Comparison of ENCODE assay signal across 15 cellular contexts in genomic region chr6:89161326-89162046, GRCh38. TPM values are rescaled to one million over a fixed set of nuclear protein-coding genes. Genes with fewer than 3 reads are reported as not detected.
DNase-seq lines count a peak whose midpoint lies in the region; ATAC-seq and TF ChIP-seq lines count a peak whose summit lies in the region.
"Had no signal": no experiment of that assay in that cellular context is flagged by ENCODE, and none has a peak within 500 bp of the region (broad histone marks: within the 10 kb centered on the region; RNA-seq: fewer than 3 reads in every experiment).

No MANE protein-coding gene starts in this region.

- H3K27ac Mint-ChIP-seq in activated T-helper 17 cell treated with anti-CD3 and anti-CD28 coated beads, Interleukin-2, amount 50 U/mL, for 72 hours: no peak overlapping the region
- H3K27ac Mint-ChIP-seq in naive thymus-derived CD8-positive, alpha-beta T cell: peak overlapping the region in 3 of 10 donors; percentile 4 to 76 (median 28)
- H3K27ac Mint-ChIP-seq: activated T-helper 2 cell treated with anti-CD3 and anti-CD28 coated beads, Interferon-gamma antibody, Interleukin-2, Interleukin-4, amounts not matched to agents 10 μg/mL and 5 μg/mL and 100 μg/mL, durations not matched to agents 14 hours and 24 hours and 36 hours; natural killer cell had no signal

- no peaks in the 10 kb centered on the region for H3K4me1 Mint-ChIP-seq in activated T-helper 17 cell treated with anti-CD3 and anti-CD28 coated beads, Interleukin-2, amount 50 U/mL, for 72 hours
- H3K4me1 Mint-ChIP-seq in naive thymus-derived CD8-positive, alpha-beta T cell: peaks cover 0 to 5% (median under 1%) of the 10 kb centered on the region in 4 donors
- H3K4me1 Mint-ChIP-seq: natural killer cell had no signal

- intact Hi-C loops in heart left ventricle (cut with DNase I): no loop called here
- intact Hi-C loops in ovary (cut with DNase I): no loop called here
- intact Hi-C loops in posterior cingulate gyrus (cut with DNase I): no loop called here

- H3K36me3 ChIP-seq in heart left ventricle (peaks cover 0 to 83% (median 28%) of the 10 kb centered on the region in 9 donors), ovary (no peaks in the 10 kb centered on the region)

- peaks cover 0 to 17% (median 8%) of the 10 kb centered on the region in 12 donors for H3K4me1 ChIP-seq in heart left ventricle
- H3K4me1 ChIP-seq in ovary (ENCODE audit: insufficient read depth): peaks cover 1% of the 10 kb centered on the region

- TF ChIP-seq EP300 in ovary (IDR thresholded peaks at IDR 0.05): no peak

- H3K27ac ChIP-seq in heart left ventricle (peak overlapping the region; percentile 59 to 88 (median 80)), ovary (peak overlapping the region; percentile 30 to 32)
- H3K27ac ChIP-seq: PC-9 had no signal

- TF ChIP-seq POLR2A in heart left ventricle (IDR thresholded peaks at IDR 0.05) (no peak), ovary (IDR thresholded peaks at IDR 0.05) (no peak)

- peak; percentile 14 for ATAC-seq in activated T-helper 17 cell treated with anti-CD3 and anti-CD28 coated beads, Interleukin-2, amount 50 U/mL, for 72 hours (replicated peaks)
- ATAC-seq in heart left ventricle: peak; percentile 77 to 87 (median 84)
- ATAC-seq in GM21423 (IDR thresholded peaks at IDR 0.05; ENCODE audit: unreplicated experiment): no peak
- no peak for ATAC-seq in naive thymus-derived CD8-positive, alpha-beta T cell
- ATAC-seq: natural killer cell had no signal

- no peak overlapping the region for H3K4me3 Mint-ChIP-seq in activated T-helper 17 cell treated with anti-CD3 and anti-CD28 coated beads, Interleukin-2, amount 50 U/mL, for 72 hours
- no peak overlapping the region for H3K4me3 Mint-ChIP-seq in naive thymus-derived CD8-positive, alpha-beta T cell
- H3K4me3 Mint-ChIP-seq: natural killer cell had no signal

- POLR2A ChIA-PET in naive thymus-derived CD8-positive, alpha-beta T cell (lab: Charles Lee): no interaction called here

- H3K36me3 Mint-ChIP-seq in activated T-helper 17 cell treated with anti-CD3 and anti-CD28 coated beads, Interleukin-2, amount 50 U/mL, for 72 hours (ENCODE audit: low read depth): peaks cover 67% of the 10 kb centered on the region
- H3K36me3 Mint-ChIP-seq in naive thymus-derived CD8-positive, alpha-beta T cell: peaks cover 19 to 64% (median 23%) of the 10 kb centered on the region in 3 donors
- H3K36me3 Mint-ChIP-seq: natural killer cell had no signal

- no peaks in the 10 kb centered on the region for H3K9me3 Mint-ChIP-seq in activated T-helper 17 cell treated with anti-CD3 and anti-CD28 coated beads, Interleukin-2, amount 50 U/mL, for 72 hours
- no peaks in the 10 kb centered on the region for H3K9me3 Mint-ChIP-seq in naive thymus-derived CD8-positive, alpha-beta T cell
- H3K9me3 Mint-ChIP-seq: activated T-helper 2 cell treated with anti-CD3 and anti-CD28 coated beads, Interferon-gamma antibody, Interleukin-2, Interleukin-4, amounts not matched to agents 10 μg/mL and 5 μg/mL and 100 μg/mL, durations not matched to agents 14 hours and 24 hours and 36 hours; natural killer cell had no signal

- H3K9me3 ChIP-seq in heart left ventricle (no peaks in the 10 kb centered on the region), ovary (no peaks in the 10 kb centered on the region)

- no peaks in the 10 kb centered on the region for H3K27me3 Mint-ChIP-seq in activated T-helper 17 cell treated with anti-CD3 and anti-CD28 coated beads, Interleukin-2, amount 50 U/mL, for 72 hours
- H3K27me3 Mint-ChIP-seq in naive thymus-derived CD8-positive, alpha-beta T cell: no peaks in the 10 kb centered on the region

- no peak for TF ChIP-seq CTCF in heart left ventricle (IDR thresholded peaks at IDR 0.05)
- no peak for TF ChIP-seq CTCF in ovary (IDR thresholded peaks at IDR 0.05)

- peak; percentile 41 for DNase-seq in ELF-1 (ENCODE audit: low read depth, low spot score)
- DNase-seq in heart left ventricle: no peak
- no peak for DNase-seq in ovary
- DNase-seq in posterior cingulate gyrus: no peak
- DNase-seq in naive thymus-derived CD8-positive, alpha-beta T cell: no peak
- no peak for DNase-seq in NCI-H1092 (lab: John Stamatoyannopoulos, UW)
- DNase-seq: activated CD4-positive, alpha-beta T cell treated with anti-CD3 and anti-CD28 coated beads for 48 hours; natural killer cell; NCI-H2171 treated with DMSO at 0.1 percent for 48 hours; PC-9 had no signal

- 63 to 72% (median 70%) methylated on average over 7 of the region's 7 CpGs for WGBS in heart left ventricle, 4 donors
- WGBS in ovary, 3 donors: 62 to 69% (median 63%) methylated on average over 7 of the region's 7 CpGs

- H3K27me3 ChIP-seq in heart left ventricle: no peaks in the 10 kb centered on the region
- H3K27me3 ChIP-seq in ovary: no peaks in the 10 kb centered on the region

- peak overlapping the region in 3 of 12 donors; percentile 2 to 23 (median 9) for H3K4me3 ChIP-seq in heart left ventricle
- no peak overlapping the region for H3K4me3 ChIP-seq in ovary
- H3K4me3 ChIP-seq: PC-9 had no signal

RNA-seq across cellular contexts. Expression of gene PM20D2, which starts 15.6 kb away (rescaled TPM):
- total RNA-seq in activated T-helper 17 cell treated with anti-CD3 and anti-CD28 coated beads, Interleukin-2, amount 50 U/mL, for 72 hours: 1 to 10 TPM; 7.9 to 9.2 TPM
- total RNA-seq in heart left ventricle: 10 to 100 TPM in 5 of 9 donors, 1 to 10 TPM in 4; 6.0 to 22.9 (median 10.4) TPM
- 1 to 10 TPM; 2.4 to 7.0 TPM for polyA plus RNA-seq in heart left ventricle
- 10 to 100 TPM; 18.4 to 32.0 (median 27.7) TPM for total RNA-seq in ovary
- polyA plus RNA-seq in ovary: 10 to 100 TPM; 10.0 to 19.5 TPM
- 10 to 100 TPM; 12.7 to 13.3 TPM for total RNA-seq in naive thymus-derived CD8-positive, alpha-beta T cell
- 10 to 100 TPM in 1 of 3 donors, 1 to 10 TPM in 2; 8.9 to 11.9 (median 9.9) TPM for polyA plus RNA-seq in naive thymus-derived CD8-positive, alpha-beta T cell

RNA-seq across cellular contexts. Expression of gene SRSF12, which starts 43.6 kb away (rescaled TPM):
- 1 to 10 TPM in 1 of 2 donors, not detected in 1; 1.1 TPM for total RNA-seq in activated T-helper 17 cell treated with anti-CD3 and anti-CD28 coated beads, Interleukin-2, amount 50 U/mL, for 72 hours
- total RNA-seq in heart left ventricle (under 1 TPM in 5 of 9 donors, not detected in 4; 0.14 to 0.48 (median 0.16) TPM), ovary (1 to 10 TPM in 6 of 7 donors, under 1 TPM in 1; 0.83 to 9.8 (median 3.2) TPM)
- polyA plus RNA-seq in heart left ventricle (under 1 TPM in 1 of 2 donors, not detected in 1; 0.28 TPM), ovary (1 to 10 TPM; 1.1 to 1.9 TPM)
- total RNA-seq in naive thymus-derived CD8-positive, alpha-beta T cell: not detected
- under 1 TPM in 2 of 3 donors, not detected in 1; 0.05 to 0.20 TPM for polyA plus RNA-seq in naive thymus-derived CD8-positive, alpha-beta T cell
- total RNA-seq: PC-9; T-helper 1 cell treated with Interleukin-12 subunit alpha and Interleukin-12 subunit beta and Interleukin-4 antibody, amounts not matched to agents 30 ng/mL and 1 ng/mL, for 36 hours had no signal

RNA-seq across cellular contexts. Expression of gene GABRR1, which starts 55.7 kb away (rescaled TPM):
- not detected for total RNA-seq in activated T-helper 17 cell treated with anti-CD3 and anti-CD28 coated beads, Interleukin-2, amount 50 U/mL, for 72 hours
- total RNA-seq in heart left ventricle: not detected
- polyA plus RNA-seq in heart left ventricle: not detected
- not detected for total RNA-seq in ovary
- under 1 TPM in 1 of 2 donors, not detected in 1; 0.07 TPM for polyA plus RNA-seq in ovary
- not detected for total RNA-seq in naive thymus-derived CD8-positive, alpha-beta T cell
- not detected for polyA plus RNA-seq in naive thymus-derived CD8-positive, alpha-beta T cell
- total RNA-seq: activated T-helper 2 cell treated with anti-CD3 and anti-CD28 coated beads, Interferon-gamma antibody, Interleukin-2, Interleukin-4, amounts not matched to agents 10 μg/mL and 5 μg/mL and 100 μg/mL, durations not matched to agents 14 hours and 24 hours and 36 hours; epithelial cell of proximal tubule; PC-9; T-helper 1 cell treated with Interleukin-12 subunit alpha and Interleukin-12 subunit beta and Interleukin-4 antibody, amounts not matched to agents 30 ng/mL and 1 ng/mL, for 36 hours had no signal

Comparison
In these comparisons a context has a peak if more than half of its experiments do, and no peak if none do; other contexts are left out.
1. ATAC-seq: peak in activated T-helper 17 cell treated with anti-CD3 and anti-CD28 coated beads, Interleukin-2, amount 50 U/mL, for 72 hours (single experiment) and heart left ventricle (4 of 4); none in GM21423 (single experiment) and naive thymus-derived CD8-positive, alpha-beta T cell (0 of 2).